8 cellular contexts compared by ENCODE assay signal in genomic region chr12:89863968-89864367, GRCh38.
DNase-seq lines count a peak whose midpoint lies in the region; ATAC-seq and TF ChIP-seq lines count a peak whose summit lies in the region.

No MANE protein-coding gene starts in this region.

- H3K4me3 ChIP-seq in DOHH2 (ENCODE audit: low read length), result peak overlapping the region; percentile 73
- no peak overlapping the region for H3K4me3 ChIP-seq in Peyer's patch
- no peak overlapping the region for H3K4me3 ChIP-seq in lung

- H3K9me3 ChIP-seq in DOHH2 (ENCODE audit: control insufficient read depth, insufficient read depth, low read length) (peaks cover 6% of the 10 kb centered on the region; the same call in 1 of the 2 replicates), Peyer's patch (no peaks in the 10 kb centered on the region), lung (ENCODE audit: control insufficient read depth in 2 of 2, insufficient read depth in 1 of 2, low read length in 1 of 2) (no peaks in the 10 kb centered on the region)

- H3K36me3 ChIP-seq in DOHH2 (ENCODE audit: control insufficient read depth, low read length) (peaks cover 3% of the 10 kb centered on the region; the same call in 1 of the 2 replicates), Peyer's patch (no peaks in the 10 kb centered on the region), lung (ENCODE audit: control insufficient read depth in 2 of 2, insufficient read depth in 2 of 2, low read length in 2 of 2) (no peaks in the 10 kb centered on the region)

- H3K79me2 ChIP-seq in DOHH2 (ENCODE audit: control insufficient read depth, low read length), result no peaks in the 10 kb centered on the region

- H3K4me1 ChIP-seq in DOHH2 (ENCODE audit: control insufficient read depth, low read length) (peaks cover 60% of the 10 kb centered on the region), Peyer's patch (peaks cover 0 to 7% (median 3%) of the 10 kb centered on the region in 4 donors), lung (ENCODE audit: control insufficient read depth in 2 of 2, insufficient read depth in 2 of 2, low read length in 2 of 2) (no peaks in the 10 kb centered on the region)

- H4K20me1 ChIP-seq in DOHH2 (ENCODE audit: control insufficient read depth, insufficient read depth, low read depth, low read length), result no peaks in the 10 kb centered on the region

- H3K27me3 ChIP-seq in DOHH2 (ENCODE audit: control insufficient read depth, low read length) (no peaks in the 10 kb centered on the region), Peyer's patch (no peaks in the 10 kb centered on the region), lung (ENCODE audit: control insufficient read depth, insufficient read depth) (no peaks in the 10 kb centered on the region)

- ATAC-seq in HG02852 (IDR thresholded peaks at IDR 0.05; ENCODE audit: unreplicated experiment), result peak; percentile 20
- ATAC-seq in lung (ENCODE audit: insufficient read depth, low FRiP score), result peak; percentile 32
- ATAC-seq in GM18873 (IDR thresholded peaks at IDR 0.05; ENCODE audit: low FRiP score, unreplicated experiment), result no peak
- no peak for ATAC-seq in omental fat pad (ENCODE audit: low FRiP score)
- ATAC-seq in GM18870 (IDR thresholded peaks at IDR 0.05; ENCODE audit: unreplicated experiment), result no peak

- H3K27ac ChIP-seq in DOHH2 (ENCODE audit: low read depth, low read length), result peak overlapping the region; percentile 93
- H3K27ac ChIP-seq in Peyer's patch, result peak overlapping the region; percentile 70 to 74 (median 72)
- H3K27ac ChIP-seq in lung (ENCODE audit: low read depth in 1 of 2, low read length in 1 of 2), result no peak overlapping the region

- peaks cover 16% of the 10 kb centered on the region for H3F3A ChIP-seq in DOHH2 (ENCODE audit: control insufficient read depth, insufficient read depth)

- H3K9me2 ChIP-seq in DOHH2 (replicated peaks; ENCODE audit: control insufficient read depth, low read length), result no peaks in the 10 kb centered on the region

- no peak for TF ChIP-seq CTCF in DOHH2 (IDR thresholded peaks at IDR 0.05; ENCODE audit: low read depth, low read length, poor library complexity, severe bottlenecking)
- TF ChIP-seq CTCF in Peyer's patch (IDR thresholded peaks at IDR 0.05), result no peak
- TF ChIP-seq CTCF in lung (IDR thresholded peaks at IDR 0.05; ENCODE audit: control extremely low read depth, extremely low read depth), result no peak
- TF ChIP-seq CTCF in omental fat pad (IDR thresholded peaks at IDR 0.05), result no peak

- DNase-seq in Peyer's patch (no peak), lung (ENCODE audit: low spot score) (no peak), omental fat pad (ENCODE audit: low spot score) (no peak)
- no peak for DNase-seq in stimulated activated naive CD4-positive, alpha-beta T cell treated with Interleukin-2 at 50 U/mL for 16 hours (lab: John Stamatoyannopoulos, UW)

- peak overlapping the region; percentile 91 for H3K4me2 ChIP-seq in DOHH2 (ENCODE audit: low read length)

- no peak for TF ChIP-seq POLR2A in Peyer's patch (IDR thresholded peaks at IDR 0.05)

Comparison
In these comparisons a context has a peak if more than half of its experiments do, and no peak if none do; other contexts are left out.
1. H3K27ac ChIP-seq: peak in DOHH2 (single experiment) and Peyer's patch (4 of 4); none in lung (0 of 2).
2. ATAC-seq: peak in HG02852 (single experiment) and lung (single experiment); none in GM18873 (single experiment), omental fat pad (single experiment) and GM18870 (single experiment).